In the genomic region with DNA sequence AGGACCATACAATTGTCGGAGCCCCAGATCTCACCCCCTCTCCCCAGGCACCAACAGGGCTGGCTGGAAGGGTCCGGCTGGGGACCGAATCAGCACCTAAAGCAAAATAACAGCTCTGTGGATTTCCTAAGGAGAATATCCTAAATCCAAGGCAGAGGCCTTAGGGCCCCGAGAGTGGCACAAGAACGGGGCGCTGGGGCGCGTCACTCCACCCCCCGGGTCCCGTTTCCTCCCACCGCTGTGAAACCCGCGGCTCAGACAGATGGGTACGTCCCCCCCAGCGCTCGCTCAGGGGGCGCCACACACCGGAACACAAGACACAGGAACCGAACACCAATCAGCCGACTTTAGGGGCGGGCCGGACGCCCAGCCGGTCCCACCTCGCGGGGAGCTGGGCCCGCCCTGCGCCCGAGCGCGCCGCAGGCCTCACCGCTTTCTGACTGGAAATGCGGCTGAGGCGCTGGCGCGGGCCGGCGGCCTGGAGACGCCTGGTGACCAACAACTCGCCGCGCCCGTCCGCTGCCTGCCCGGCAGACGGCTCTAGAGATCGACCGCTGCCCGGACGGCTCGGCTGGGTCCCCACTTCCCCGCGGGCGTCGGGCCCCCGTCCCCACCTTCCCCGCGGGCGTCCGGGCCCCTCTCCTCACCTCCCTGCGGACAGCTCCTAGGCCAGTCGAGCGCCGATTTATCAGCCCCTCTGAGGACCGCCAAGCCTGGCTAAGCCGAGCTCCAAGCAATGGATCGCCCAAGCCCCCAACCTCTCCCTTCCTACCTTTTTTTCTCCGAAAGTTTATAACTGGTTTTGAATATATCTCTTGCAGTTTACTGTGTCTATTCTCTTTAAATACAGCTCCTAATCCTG, we compare ENCODE assay signal across 1 cellular context.
A peak's percentile ranks its signal among the peaks of the same experiment; 100 is the strongest.
TF ChIP-seq lines count a peak whose summit lies in the region.

A gene with protein sequence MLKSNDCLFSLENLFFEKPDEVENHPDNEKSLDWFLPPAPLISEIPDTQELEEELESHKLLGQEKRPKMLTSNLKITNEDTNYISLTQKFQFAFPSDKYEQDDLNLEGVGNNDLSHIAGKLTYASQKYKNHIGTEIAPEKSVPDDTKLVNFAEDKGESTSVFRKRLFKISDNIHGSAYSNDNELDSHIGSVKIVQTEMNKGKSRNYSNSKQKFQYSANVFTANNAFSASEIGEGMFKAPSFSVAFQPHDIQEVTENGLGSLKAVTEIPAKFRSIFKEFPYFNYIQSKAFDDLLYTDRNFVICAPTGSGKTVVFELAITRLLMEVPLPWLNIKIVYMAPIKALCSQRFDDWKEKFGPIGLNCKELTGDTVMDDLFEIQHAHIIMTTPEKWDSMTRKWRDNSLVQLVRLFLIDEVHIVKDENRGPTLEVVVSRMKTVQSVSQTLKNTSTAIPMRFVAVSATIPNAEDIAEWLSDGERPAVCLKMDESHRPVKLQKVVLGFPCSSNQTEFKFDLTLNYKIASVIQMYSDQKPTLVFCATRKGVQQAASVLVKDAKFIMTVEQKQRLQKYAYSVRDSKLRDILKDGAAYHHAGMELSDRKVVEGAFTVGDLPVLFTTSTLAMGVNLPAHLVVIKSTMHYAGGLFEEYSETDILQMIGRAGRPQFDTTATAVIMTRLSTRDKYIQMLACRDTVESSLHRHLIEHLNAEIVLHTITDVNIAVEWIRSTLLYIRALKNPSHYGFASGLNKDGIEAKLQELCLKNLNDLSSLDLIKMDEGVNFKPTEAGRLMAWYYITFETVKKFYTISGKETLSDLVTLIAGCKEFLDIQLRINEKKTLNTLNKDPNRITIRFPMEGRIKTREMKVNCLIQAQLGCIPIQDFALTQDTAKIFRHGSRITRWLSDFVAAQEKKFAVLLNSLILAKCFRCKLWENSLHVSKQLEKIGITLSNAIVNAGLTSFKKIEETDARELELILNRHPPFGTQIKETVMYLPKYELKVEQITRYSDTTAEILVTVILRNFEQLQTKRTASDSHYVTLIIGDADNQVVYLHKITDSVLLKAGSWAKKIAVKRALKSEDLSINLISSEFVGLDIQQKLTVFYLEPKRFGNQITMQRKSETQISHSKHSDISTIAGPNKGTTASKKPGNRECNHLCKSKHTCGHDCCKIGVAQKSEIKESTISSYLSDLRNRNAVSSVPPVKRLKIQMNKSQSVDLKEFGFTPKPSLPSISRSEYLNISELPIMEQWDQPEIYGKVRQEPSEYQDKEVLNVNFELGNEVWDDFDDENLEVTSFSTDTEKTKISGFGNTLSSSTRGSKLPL (N-terminal part only) (minus strand): TSS at position 687 of the 862 bp plus-strand sequence. CDS start 3,755 bp downstream, outside the sequence.

TF ChIP-seq in GM23338, 12 proteins besides CTCF, POLR2A, EP300 and RAD21 (continued from another document):
- TF ChIP-seq, protein P1, sequence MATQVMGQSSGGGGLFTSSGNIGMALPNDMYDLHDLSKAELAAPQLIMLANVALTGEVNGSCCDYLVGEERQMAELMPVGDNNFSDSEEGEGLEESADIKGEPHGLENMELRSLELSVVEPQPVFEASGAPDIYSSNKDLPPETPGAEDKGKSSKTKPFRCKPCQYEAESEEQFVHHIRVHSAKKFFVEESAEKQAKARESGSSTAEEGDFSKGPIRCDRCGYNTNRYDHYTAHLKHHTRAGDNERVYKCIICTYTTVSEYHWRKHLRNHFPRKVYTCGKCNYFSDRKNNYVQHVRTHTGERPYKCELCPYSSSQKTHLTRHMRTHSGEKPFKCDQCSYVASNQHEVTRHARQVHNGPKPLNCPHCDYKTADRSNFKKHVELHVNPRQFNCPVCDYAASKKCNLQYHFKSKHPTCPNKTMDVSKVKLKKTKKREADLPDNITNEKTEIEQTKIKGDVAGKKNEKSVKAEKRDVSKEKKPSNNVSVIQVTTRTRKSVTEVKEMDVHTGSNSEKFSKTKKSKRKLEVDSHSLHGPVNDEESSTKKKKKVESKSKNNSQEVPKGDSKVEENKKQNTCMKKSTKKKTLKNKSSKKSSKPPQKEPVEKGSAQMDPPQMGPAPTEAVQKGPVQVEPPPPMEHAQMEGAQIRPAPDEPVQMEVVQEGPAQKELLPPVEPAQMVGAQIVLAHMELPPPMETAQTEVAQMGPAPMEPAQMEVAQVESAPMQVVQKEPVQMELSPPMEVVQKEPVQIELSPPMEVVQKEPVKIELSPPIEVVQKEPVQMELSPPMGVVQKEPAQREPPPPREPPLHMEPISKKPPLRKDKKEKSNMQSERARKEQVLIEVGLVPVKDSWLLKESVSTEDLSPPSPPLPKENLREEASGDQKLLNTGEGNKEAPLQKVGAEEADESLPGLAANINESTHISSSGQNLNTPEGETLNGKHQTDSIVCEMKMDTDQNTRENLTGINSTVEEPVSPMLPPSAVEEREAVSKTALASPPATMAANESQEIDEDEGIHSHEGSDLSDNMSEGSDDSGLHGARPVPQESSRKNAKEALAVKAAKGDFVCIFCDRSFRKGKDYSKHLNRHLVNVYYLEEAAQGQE (IDR thresholded peaks at IDR 0.05; ENCODE audit: unreplicated experiment), result peak; percentile 55
